Comparison of ENCODE assay signal across 11 cellular contexts in the genomic region with DNA sequence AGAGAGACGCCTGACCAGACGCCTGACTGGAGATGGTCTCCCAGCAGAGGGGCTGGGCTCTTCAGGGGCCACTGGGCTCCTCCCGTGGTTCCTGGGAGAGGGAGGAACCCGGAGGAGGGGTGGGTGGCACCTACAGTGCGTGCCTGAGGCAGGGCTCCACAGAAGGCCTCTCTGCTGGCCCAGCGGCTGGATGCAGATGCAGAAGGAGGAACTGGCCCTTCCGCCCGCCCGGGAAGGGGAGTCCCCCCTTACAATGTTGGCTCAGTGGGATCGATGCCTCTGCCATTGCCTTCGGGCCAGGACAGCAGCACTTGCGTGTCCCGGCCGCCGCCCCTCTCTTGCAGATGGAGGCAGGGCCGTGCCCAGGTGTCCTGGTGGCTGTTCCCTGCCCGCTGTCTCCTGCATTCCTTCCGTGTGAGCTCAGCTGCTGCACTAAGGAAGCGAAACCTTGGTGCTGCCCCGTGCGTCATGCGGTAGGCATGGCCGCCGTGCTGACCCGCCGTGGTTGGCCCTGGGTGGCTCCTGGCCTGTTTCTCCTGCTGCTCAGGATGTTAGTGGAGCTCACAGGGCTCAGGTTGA. TPM values are rescaled to one million over a fixed set of nuclear protein-coding genes. Genes with fewer than 3 reads are reported as not detected.
DNase-seq lines count a peak whose midpoint lies in the region; ATAC-seq and TF ChIP-seq lines count a peak whose summit lies in the region.
"Had no signal": no experiment of that assay in that cellular context is flagged by ENCODE, and none has a peak within 500 bp of the region (broad histone marks: within the 10 kb centered on the region; RNA-seq: fewer than 3 reads in every experiment).

No MANE protein-coding gene starts in this region.

- H3K4me1 ChIP-seq in PC-9 (replicated peaks; ENCODE audit: insufficient read depth) (peaks cover 56% of the 10 kb centered on the region), esophagus (ENCODE audit: control insufficient read depth in 2 of 2, insufficient read depth in 2 of 2, low read length in 1 of 2) (peaks cover 23 to 51% of the 10 kb centered on the region in 2 donors)

- peaks cover 26% of the 10 kb centered on the region for H3K4me1 Mint-ChIP-seq in nephron

- peak overlapping the region; percentile 75 for H3K4me2 ChIP-seq in PC-9

- H3K27ac ChIP-seq in PC-9 = peak overlapping the region; percentile 87
- peak overlapping the region; percentile 89 to 96 for H3K27ac ChIP-seq in esophagus (ENCODE audit: low read depth in 2 of 2, low read length in 1 of 2)

- no peak for ATAC-seq in stimulated activated naive CD8-positive, alpha-beta T cell treated with anti-CD3 and anti-CD28 coated beads, Interleukin-15, Interleukin-2, amounts not matched to agents 100 U/mL and 50 U/mL, for 24 hours

- no peak overlapping the region for H2AFZ ChIP-seq in PC-9

- intact Hi-C loops in PC-9 (cut with micrococcal nuclease; ENCODE audit: unreplicated experiment) = loop anchor here (1.0 kb wide), 3 partner anchors 13 to 47 kb away; no protein-coding TSS in a partner anchor

- peaks cover 67% of the 10 kb centered on the region for H3K79me2 ChIP-seq in PC-9 (ENCODE audit: low read depth)

- CTCF ChIA-PET in PC-9 (lab: Charles Lee) = no interaction called here

- H3K36me3 ChIP-seq in PC-9 (ENCODE audit: low read depth) = no peaks in the 10 kb centered on the region
- peaks cover 0 to 21% of the 10 kb centered on the region in 2 donors for H3K36me3 ChIP-seq in esophagus (ENCODE audit: control insufficient read depth in 2 of 2, insufficient read depth in 2 of 2, low read length in 1 of 2)
- no peaks in the 10 kb centered on the region; the same call in 1 of the 2 replicates for H3K36me3 ChIP-seq in H7 (replicated peaks; ENCODE audit: control insufficient read depth, insufficient read depth, low read length)

- BruUV-seq in PC-9 (replicated peaks; lab: Mats Ljungman, UMichigan) = no TSS peak

- H3F3A ChIP-seq in PC-9 (ENCODE audit: insufficient read depth, low read depth) = peaks cover 21% of the 10 kb centered on the region

- no peaks in the 10 kb centered on the region for H3K9me3 ChIP-seq in PC-9 (ENCODE audit: insufficient read depth, low read depth)
- peaks cover 0 to 2% of the 10 kb centered on the region in 2 donors for H3K9me3 ChIP-seq in esophagus (ENCODE audit: control insufficient read depth in 2 of 2, insufficient read depth in 1 of 2, low read depth in 1 of 2, low read length in 1 of 2)

- no peaks in the 10 kb centered on the region for H3K9me2 ChIP-seq in PC-9 (ENCODE audit: insufficient read depth)

- WGBS in esophagus, 2 donors = 38 to 51% methylated on average over 25 to 26 of the region's 26 CpGs

- H3K27ac Mint-ChIP-seq in nephron = peak overlapping the region in 2 of 3 experiments; percentile 31 to 72

- no peaks in the 10 kb centered on the region for H4K20me1 ChIP-seq in PC-9 (ENCODE audit: insufficient read depth)

- peaks cover 3% of the 10 kb centered on the region for H3K27me3 Mint-ChIP-seq in nephron (ENCODE audit: low read depth)

- POLR2A ChIA-PET in PC-9 (lab: Charles Lee; ENCODE audit: unreplicated experiment) = interaction anchor here (0.5 to 2.0 kb wide), 10 partner anchors 13 to 1228 kb away, joined by 3 to 30 read pairs (median 4); no protein-coding TSS in a partner anchor

- H3K36me3 Mint-ChIP-seq in nephron (ENCODE audit: low read depth) = peaks cover 6% of the 10 kb centered on the region

- TF ChIP-seq CTCF in PC-9 (conservative IDR thresholded peaks at IDR 0.05) (no peak), nephron (IDR thresholded peaks at IDR 0.05; ENCODE audit: unreplicated experiment in 3 of 3) (no peak)

- H3K9me3 Mint-ChIP-seq in nephron = no peaks in the 10 kb centered on the region
- H3K9me3 Mint-ChIP-seq: neural crest cell had no signal

- H3K4me3 Mint-ChIP-seq in nephron = no peak overlapping the region
- H3K4me3 Mint-ChIP-seq: neural crest cell had no signal

- H3K4me3 ChIP-seq in PC-9 (peak overlapping the region; percentile 41; the same call in 1 of the 2 replicates), esophagus (ENCODE audit: low read depth in 1 of 2, low read length in 2 of 2) (peak overlapping the region in 1 of 2 donors; percentile 8), H7 (ENCODE audit: insufficient read depth, low read depth, low read length) (no peak overlapping the region)

- H3K27me3 ChIP-seq in PC-9 (ENCODE audit: insufficient read depth, low read depth) = no peaks in the 10 kb centered on the region
- no peaks in the 10 kb centered on the region for H3K27me3 ChIP-seq in esophagus (ENCODE audit: control insufficient read depth in 1 of 2, insufficient read depth in 2 of 2, low read length in 2 of 2)
- no peaks in the 10 kb centered on the region for H3K27me3 ChIP-seq in H7 (ENCODE audit: control insufficient read depth, insufficient read depth, low read length)

- DNase-seq in COLO668 (lab: John Stamatoyannopoulos, UW; ENCODE audit: unreplicated experiment) = peak; percentile 61
- DNase-seq in PC-9 = peak; percentile 96 to 97
- no peak for DNase-seq in stimulated activated naive CD8-positive, alpha-beta T cell treated with anti-CD3 and anti-CD28 coated beads, Interleukin-15, Interleukin-2, amounts not matched to agents 100 U/mL and 50 U/mL, for 24 hours
- no peak for DNase-seq in NCI-H2227 (lab: John Stamatoyannopoulos, UW; ENCODE audit: unreplicated experiment)
- no peak for DNase-seq in hepatic stellate cell (ENCODE audit: low spot score)
- DNase-seq in H7 = no peak
- DNase-seq: COR-L47; stimulated activated naive CD4-positive, alpha-beta T cell treated with Interleukin-2 at 50 U/mL for 16 hours had no signal

RNA-seq across cellular contexts. Expression of a gene that starts 15.1 kb away (rescaled TPM):
- 109 and 125 TPM in 2 replicates for total RNA-seq in PC-9 (2021)
- 100 to 1,000 TPM in 1 of 2 donors, 10 to 100 TPM in 1; 91.2 to 107 TPM for polyA plus RNA-seq in esophagus
- 14.9 and 19.5 TPM in 2 replicates for total RNA-seq in H7 (2014; rRNA removed; shearing (Covaris generic))

RNA-seq across cellular contexts. Expression of a gene that starts 58.4 kb away (rescaled TPM):
- total RNA-seq in PC-9 (2021) = 17.4 and 18.1 TPM in 2 replicates
- polyA plus RNA-seq in esophagus = 10 to 100 TPM; 21.5 to 26.7 TPM
- 13.0 and 15.0 TPM in 2 replicates for total RNA-seq in H7 (2014; rRNA removed; shearing (Covaris generic))

Comparison
In these comparisons a context has a peak if more than half of its experiments do, and no peak if none do; other contexts are left out.
1. DNase-seq: peak in COLO668 (single experiment) and PC-9 (2 of 2); none in stimulated activated naive CD8-positive, alpha-beta T cell treated with anti-CD3 and anti-CD28 coated beads, Interleukin-15, Interleukin-2, amounts not matched to agents 100 U/mL and 50 U/mL, for 24 hours (single experiment), NCI-H2227 (single experiment), hepatic stellate cell (single experiment) and H7 (single experiment).